In the genomic region with DNA sequence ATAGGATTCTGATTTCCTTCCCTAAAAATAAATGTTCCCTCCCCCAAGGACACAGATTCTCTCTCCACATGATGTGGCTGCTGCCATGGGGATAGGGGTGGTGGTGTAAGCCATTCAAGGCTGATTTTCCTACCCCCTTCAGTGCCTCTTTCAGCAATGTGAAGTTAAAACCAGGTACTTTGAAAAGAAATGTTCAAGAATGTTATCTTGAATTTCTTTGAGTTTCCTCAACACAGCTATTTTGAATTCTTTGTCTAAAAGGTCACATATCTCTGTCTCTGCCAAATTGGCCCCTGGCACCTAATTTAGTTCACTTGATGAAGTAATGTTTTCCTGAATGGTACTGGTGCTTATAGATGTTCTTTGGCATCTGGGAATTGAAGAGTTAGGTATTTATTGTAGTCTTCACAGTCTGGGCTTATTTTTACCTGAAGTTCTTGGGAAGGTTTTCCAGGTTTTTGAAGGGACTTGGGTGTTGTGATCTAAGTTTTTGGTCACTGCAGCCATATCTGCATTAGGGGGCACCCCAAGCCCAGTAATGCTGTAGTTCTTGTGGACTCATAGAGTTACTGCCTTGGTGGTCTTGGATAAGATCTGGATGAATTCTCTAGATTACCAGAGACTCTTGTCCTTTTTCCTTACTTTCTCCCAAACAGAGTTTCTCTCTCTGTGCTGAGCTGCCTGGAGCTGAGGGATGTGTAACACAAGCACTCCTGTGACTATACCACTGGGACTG, we compare ENCODE assay signal across 22 cellular contexts. TPM values are rescaled to one million over a fixed set of nuclear protein-coding genes. Genes with fewer than 3 reads are reported as not detected.
DNase-seq lines count a peak whose midpoint lies in the region; ATAC-seq and TF ChIP-seq lines count a peak whose summit lies in the region.
"Had no signal": no experiment of that assay in that cellular context is flagged by ENCODE, and none has a peak within 500 bp of the region (broad histone marks: within the 10 kb centered on the region; RNA-seq: fewer than 3 reads in every experiment).

No MANE protein-coding gene starts in this region.

- H3K36me3 Mint-ChIP-seq in HFFc6 (ENCODE audit: low read depth): peaks cover 15% of the 10 kb centered on the region
- H3K36me3 Mint-ChIP-seq: CD8-positive, alpha-beta T cell had no signal

- intact Hi-C loops in dorsolateral prefrontal cortex (cut with DNase I): no loop called here

- H3K4me3 Mint-ChIP-seq in HFFc6: no peak overlapping the region
- H3K4me3 Mint-ChIP-seq: CD8-positive, alpha-beta T cell had no signal

- in situ Hi-C loops in brain microvascular endothelial cell (cut with HindIII; ENCODE audit: low pct_ligation_motif_present, low sequenced_read_pairs): no loop called here

- peak overlapping the region; percentile 42 for H3K27ac Mint-ChIP-seq in HFFc6
- H3K27ac Mint-ChIP-seq: CD8-positive, alpha-beta T cell had no signal

- DNase-seq in AG09309 (ENCODE audit: low read depth) (no peak), HFFc6 (no peak), brain microvascular endothelial cell (no peak), fibroblast of villous mesenchyme (ENCODE audit: low read depth) (no peak), dorsolateral prefrontal cortex (no peak), AG08395 (ENCODE audit: low spot score) (no peak), NCI-H1105 (lab: John Stamatoyannopoulos, UW) (no peak)
- DNase-seq: Calu3; CD8-positive, alpha-beta T cell; H7; NCI-H1436 treated with DMSO at 0.1 percent for 48 hours; NCI-H2029; NCI-H526; PC-9; SIG-M5 had no signal

- no peaks in the 10 kb centered on the region for H3K27me3 Mint-ChIP-seq in HFFc6 (ENCODE audit: insufficient read depth)

- H3K4me1 Mint-ChIP-seq in HFFc6 (ENCODE audit: low read depth): peaks cover 14% of the 10 kb centered on the region

- H3K27ac ChIP-seq in brain microvascular endothelial cell (no peak overlapping the region), dorsolateral prefrontal cortex (no peak overlapping the region)
- H3K27ac ChIP-seq: BLaER1 treated with 17β-estradiol and CSF1 and Interleukin-3, amounts not matched to agents 10 nM and 100 nM; KMS-11; PC-9; RWPE1 had no signal

- ATAC-seq in HG03442 (IDR thresholded peaks at IDR 0.05; ENCODE audit: unreplicated experiment): no peak
- ATAC-seq: CD8-positive, alpha-beta T cell had no signal

- H3K27me3 ChIP-seq in brain microvascular endothelial cell (replicated peaks) (no peaks in the 10 kb centered on the region), dorsolateral prefrontal cortex (peaks cover 0 to 62% (median 13%) of the 10 kb centered on the region in 45 donors)
- H3K27me3 ChIP-seq: BLaER1 treated with 17β-estradiol and CSF1 and Interleukin-3, amounts not matched to agents 10 nM and 100 nM had no signal

- H3K36me3 ChIP-seq in brain microvascular endothelial cell (replicated peaks): no peaks in the 10 kb centered on the region
- H3K36me3 ChIP-seq: BLaER1 treated with 17β-estradiol and CSF1 and Interleukin-3, amounts not matched to agents 10 nM and 100 nM had no signal

- H3K4me3 ChIP-seq in AG09309 (ENCODE audit: control insufficient read depth, low read depth, low read length) (no peak overlapping the region), brain microvascular endothelial cell (ENCODE audit: low read depth, low read length) (no peak overlapping the region), fibroblast of villous mesenchyme (ENCODE audit: low read depth, low read length) (no peak overlapping the region), dorsolateral prefrontal cortex (no peak overlapping the region)
- H3K4me3 ChIP-seq: BLaER1 treated with 17β-estradiol and CSF1 and Interleukin-3, amounts not matched to agents 10 nM and 100 nM; PC-9 had no signal

- H3K9me3 Mint-ChIP-seq in HFFc6: peaks cover 8% of the 10 kb centered on the region

- peak; percentile 6 for TF ChIP-seq CTCF in AG09309 (IDR thresholded peaks at IDR 0.05; ENCODE audit: control insufficient read depth, insufficient read depth, low read depth, low read length, missing control alignments)
- peak; percentile 14; the same call in 1 of the 2 replicates for TF ChIP-seq CTCF in HFFc6 (IDR thresholded peaks at IDR 0.05)
- peak; percentile 3 for TF ChIP-seq CTCF in brain microvascular endothelial cell (IDR thresholded peaks at IDR 0.05; ENCODE audit: low read depth, low read length, missing control alignments)
- peak; percentile 12 for TF ChIP-seq CTCF in fibroblast of villous mesenchyme (IDR thresholded peaks at IDR 0.05; ENCODE audit: insufficient read depth, low read depth, low read length)
- TF ChIP-seq CTCF in dorsolateral prefrontal cortex (IDR thresholded peaks at IDR 0.05 in 54 of 56, conservative IDR thresholded peaks at IDR 0.05 in 2 of 56; ENCODE audit: low read depth in 1 of 56, partially characterized antibody in 56 of 56): no peak

RNA-seq across cellular contexts. Expression of a gene that starts 7.6 kb away (rescaled TPM):
- not detected for total RNA-seq in HFFc6 (2021; fragmentation: NEBNext Ultra II Directional; extraction: Animal tissue kit (Norgen Biotek cat#: 25700))
- total RNA-seq in fibroblast of villous mesenchyme (under 0.01 TPM in 1 of 2 replicates, not detected in the other), dorsolateral prefrontal cortex (10 to 100 TPM in 53 of 120 experiments, 1 to 10 TPM in 67; 3.5 to 24.3 (median 9.7) TPM)
- total RNA-seq: A172; Calu3; CD8-positive, alpha-beta T cell; H7; HT-29; MCF 10A; PC-9 had no signal

Comparison
In these comparisons a context has a peak if more than half of its experiments do, and no peak if none do; other contexts are left out.
1. CTCF ChIP-seq: peak in AG09309 (single experiment), HFFc6 (single experiment), brain microvascular endothelial cell (single experiment) and fibroblast of villous mesenchyme (single experiment); none in dorsolateral prefrontal cortex (0 of 56).